25 cellular contexts compared by ENCODE assay signal in genomic region chr5:172624083-172624995, GRCh38. TPM values are rescaled to one million over a fixed set of nuclear protein-coding genes. Genes with fewer than 3 reads are reported as not detected.
DNase-seq lines count a peak whose midpoint lies in the region; ATAC-seq and TF ChIP-seq lines count a peak whose summit lies in the region.
"Had no signal": no experiment of that assay in that cellular context is flagged by ENCODE, and none has a peak within 500 bp of the region (broad histone marks: within the 10 kb centered on the region; RNA-seq: fewer than 3 reads in every experiment).

No MANE protein-coding gene starts in this region.

- H3K9me3 ChIP-seq in right cardiac atrium (ENCODE audit: control insufficient read depth, low read length), result no peaks in the 10 kb centered on the region
- H3K9me3 ChIP-seq: A549, Peyer's patch, SJCRH30 had no signal

- no peak overlapping the region for H3K27ac Mint-ChIP-seq in glutamatergic neuron (ENCODE audit: unreplicated experiment)
- H3K27ac Mint-ChIP-seq: B cell, HFFc6 had no signal

- no peaks in the 10 kb centered on the region for H3K27me3 ChIP-seq in right cardiac atrium (ENCODE audit: control insufficient read depth, insufficient read depth)
- H3K27me3 ChIP-seq: Peyer's patch, SJCRH30 had no signal

- H3K36me3 Mint-ChIP-seq in glutamatergic neuron (ENCODE audit: unreplicated experiment), result no peaks in the 10 kb centered on the region
- H3K36me3 Mint-ChIP-seq: CD14-positive monocyte had no signal

- no peak for TF ChIP-seq CTCF in glutamatergic neuron (IDR thresholded peaks at IDR 0.05; ENCODE audit: partially characterized antibody, unreplicated experiment)

- H3K27me3 Mint-ChIP-seq in glutamatergic neuron (ENCODE audit: unreplicated experiment), result peaks cover 10% of the 10 kb centered on the region

- peak overlapping the region; percentile 32 for H3K4me3 Mint-ChIP-seq in glutamatergic neuron (ENCODE audit: unreplicated experiment)
- H3K4me3 Mint-ChIP-seq: B cell, CD14-positive monocyte, HFFc6 had no signal

- no peak overlapping the region for H3K27ac ChIP-seq in right cardiac atrium (ENCODE audit: low read length)
- H3K27ac ChIP-seq: A549, HL-60, KMS-11, SJCRH30 had no signal

- 84% methylated on average over 17 of the region's 17 CpGs for WGBS in right cardiac atrium

- peaks cover 6% of the 10 kb centered on the region for H3K4me1 Mint-ChIP-seq in glutamatergic neuron (ENCODE audit: low read depth, unreplicated experiment)
- H3K4me1 Mint-ChIP-seq: B cell, CD14-positive monocyte had no signal

- intact Hi-C loops in left ventricle myocardium superior (cut with micrococcal nuclease), result no loop called here
- intact Hi-C loops in right cardiac atrium (cut with DNase I), result no loop called here
- intact Hi-C loops in posterior vena cava (cut with DNase I), result no loop called here

- no peak overlapping the region for H3K4me3 ChIP-seq in right cardiac atrium (ENCODE audit: low read length)
- H3K4me3 ChIP-seq: A549, Peyer's patch, SJCRH30 had no signal

- H3K4me1 ChIP-seq in right cardiac atrium (ENCODE audit: control insufficient read depth, insufficient read depth, low read length), result no peaks in the 10 kb centered on the region
- H3K4me1 ChIP-seq: A549 had no signal

- ATAC-seq in left ventricle myocardium superior (peak; percentile 21), right cardiac atrium (no peak), HG03159 (IDR thresholded peaks at IDR 0.05; ENCODE audit: unreplicated experiment) (no peak)
- ATAC-seq: A549 had no signal

- DNase-seq in left ventricle myocardium superior (no peak), right cardiac atrium (no peak), glutamatergic neuron (no peak), posterior vena cava (ENCODE audit: low spot score) (peak; percentile 46), COLO829 (ENCODE audit: low spot score) (no peak), hippocampal formation (lab: John Stamatoyannopoulos, UW) (no peak)
- DNase-seq: DMS53; EL; GF-D8; H7; HFFc6; NCI-H1105; NCI-H146; NCI-H2029; NCI-H2227 treated with DMSO at 0.1 percent for 48 hours; NCI-H510A; NK-92 treated with Interleukin-12 subunit alpha and Interleukin-12 subunit beta, amount 100 ng/mL, for 24 hours; Peyer's patch had no signal

- no peaks in the 10 kb centered on the region for H3K9me3 Mint-ChIP-seq in glutamatergic neuron (ENCODE audit: unreplicated experiment)
- H3K9me3 Mint-ChIP-seq: HFFc6 had no signal

RNA-seq across cellular contexts. Expression of gene NEURL1B, which starts 16.7 kb away (rescaled TPM):
- 32.0 TPM for total RNA-seq in left ventricle myocardium superior
- 10 to 100 TPM; 13.2 to 23.1 (median 18.1) TPM for total RNA-seq in right cardiac atrium
- 16.7 TPM for polyA plus RNA-seq in right cardiac atrium
- 11.4 TPM for total RNA-seq in glutamatergic neuron (ENCODE audit: unreplicated experiment)
- total RNA-seq in posterior vena cava, result 10 to 100 TPM; 32.9 to 38.6 TPM
- polyA plus RNA-seq: CD14-positive monocyte had no signal
